In the genomic region with DNA sequence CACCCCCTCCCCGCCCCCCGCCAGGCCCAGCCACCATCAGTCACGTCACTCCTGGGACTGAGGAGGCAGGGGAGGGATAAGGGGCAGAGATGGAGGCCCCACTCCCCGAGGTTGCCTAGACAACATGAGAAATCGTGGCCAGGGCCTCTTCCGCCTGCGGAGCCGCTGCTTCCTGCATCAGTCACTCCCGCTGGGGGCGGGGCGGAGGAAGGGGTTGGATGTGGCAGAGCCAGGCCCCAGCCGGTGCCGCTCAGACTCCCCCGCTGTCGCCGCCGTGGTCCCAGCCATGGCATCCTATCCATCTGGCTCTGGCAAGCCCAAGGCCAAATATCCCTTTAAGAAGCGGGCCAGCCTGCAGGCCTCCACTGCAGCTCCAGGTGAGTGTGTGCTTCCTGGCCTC, we compare ENCODE assay signal across 1 cellular context.
TF ChIP-seq lines count a peak whose summit lies in the region.

No MANE protein-coding gene starts in this region.

TF ChIP-seq in GM23338, 12 proteins besides CTCF, POLR2A, EP300 and RAD21:
- TF ChIP-seq ZNF114 (CRISPR knock-in tag; IDR thresholded peaks at IDR 0.05) (no peak), STAT1 (IDR thresholded peaks at IDR 0.05; ENCODE audit: unreplicated experiment) (no peak), POLR2AphosphoS5 (IDR thresholded peaks at IDR 0.05; ENCODE audit: low read depth) (no peak), NANOG (IDR thresholded peaks at IDR 0.05; ENCODE audit: borderline replicate concordance) (no peak), EZH2 (IDR thresholded peaks at IDR 0.05; ENCODE audit: low read depth, unreplicated experiment) (no peak), ZNF462 (CRISPR knock-in tag; IDR thresholded peaks at IDR 0.05) (no peak), EZH2phosphoT487 (IDR thresholded peaks at IDR 0.05; ENCODE audit: unreplicated experiment) (no peak), CREB1 (CRISPR knock-in tag; IDR thresholded peaks at IDR 0.05; ENCODE audit: low read depth) (no peak), ZNF331 (CRISPR knock-in tag; IDR thresholded peaks at IDR 0.05; ENCODE audit: low read depth) (no peak), REST (IDR thresholded peaks at IDR 0.05; ENCODE audit: unreplicated experiment) (no peak), JUNB (IDR thresholded peaks at IDR 0.05; ENCODE audit: unreplicated experiment) (no peak)
- TF ChIP-seq, protein P1, sequence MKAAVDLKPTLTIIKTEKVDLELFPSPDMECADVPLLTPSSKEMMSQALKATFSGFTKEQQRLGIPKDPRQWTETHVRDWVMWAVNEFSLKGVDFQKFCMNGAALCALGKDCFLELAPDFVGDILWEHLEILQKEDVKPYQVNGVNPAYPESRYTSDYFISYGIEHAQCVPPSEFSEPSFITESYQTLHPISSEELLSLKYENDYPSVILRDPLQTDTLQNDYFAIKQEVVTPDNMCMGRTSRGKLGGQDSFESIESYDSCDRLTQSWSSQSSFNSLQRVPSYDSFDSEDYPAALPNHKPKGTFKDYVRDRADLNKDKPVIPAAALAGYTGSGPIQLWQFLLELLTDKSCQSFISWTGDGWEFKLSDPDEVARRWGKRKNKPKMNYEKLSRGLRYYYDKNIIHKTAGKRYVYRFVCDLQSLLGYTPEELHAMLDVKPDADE (IDR thresholded peaks at IDR 0.05): no peak
TF ChIP-seq in GM23338: peak in this region for 0.
